In genomic region chr2:237696471-237696870, GRCh38 we compare ENCODE assay signal across 8 cellular contexts.
A peak's percentile ranks its signal among the peaks of the same experiment; 100 is the strongest.
DNase-seq lines count a peak whose midpoint lies in the region; ATAC-seq, FAIRE-seq and TF ChIP-seq lines count a peak whose summit lies in the region.

No MANE protein-coding gene starts in this region.

- no peak for TF ChIP-seq EP300 in GM12878 (IDR thresholded peaks at IDR 0.05; ENCODE audit: borderline replicate concordance in 1 of 2, control insufficient read depth in 1 of 2, low read depth in 2 of 2, low read length in 2 of 2)

- SMC1A ChIA-PET in GM12878 (lab: Charles Lee; ENCODE audit: uncharacterized antibody, unreplicated experiment), result interaction anchor here (0.7 to 7.1 kb wide), 20 partner anchors 9 to 184 kb away, joined by 3 to 155 read pairs (median 4); no protein-coding TSS in a partner anchor

- H3K27me3 ChIP-seq in GM12878 (replicated peaks in 1 of 2; ENCODE audit: control insufficient read depth in 2 of 2, insufficient read depth in 2 of 2, low read length in 1 of 2) (no peaks in the 10 kb centered on the region), rectal smooth muscle tissue (ENCODE audit: control insufficient read depth, insufficient read depth, low read length) (no peaks in the 10 kb centered on the region), pancreas (no peaks in the 10 kb centered on the region)

- H3K4me2 ChIP-seq in GM12878 (ENCODE audit: control insufficient read depth, insufficient read depth), result peak overlapping the region; percentile 88

- DNase-seq in GM12878 (ENCODE audit: low read depth, low spot score) (no peak), GM10248 (ENCODE audit: extremely low spot score) (no peak), NCI-H1105 (lab: John Stamatoyannopoulos, UW) (no peak), pancreas (no peak)

- no peak for TF ChIP-seq POLR2A in GM12878 (IDR thresholded peaks at IDR 0.05; ENCODE audit: low read depth, low read length)

- CTCF ChIA-PET in GM12878 (lab: Yijun Ruan, JAX), result interaction anchor here (1.0 to 18.3 kb wide), 11 partner anchors 9 to 184 kb away, joined by 3 to 298 read pairs (median 4); no protein-coding TSS in a partner anchor
- CTCF ChIA-PET in GM10248 (lab: Yijun Ruan, JAX), result interaction anchor here (0.9 to 3.1 kb wide), 8 partner anchors 9 to 115 kb away, joined by 3 to 17 read pairs (median 6); no protein-coding TSS in a partner anchor

- peak overlapping the region; percentile 93 for H3K9ac ChIP-seq in GM12878 (ENCODE audit: control insufficient read depth, insufficient read depth, low read length)
- no peak overlapping the region for H3K9ac ChIP-seq in rectal smooth muscle tissue (ENCODE audit: low read length)

- no peaks in the 10 kb centered on the region for H3K9me3 ChIP-seq in GM12878 (replicated peaks; ENCODE audit: control insufficient read depth, insufficient read depth, low read length)
- no peaks in the 10 kb centered on the region for H3K9me3 ChIP-seq in pancreas

- H3K4me3 ChIP-seq in GM12878 (peak overlapping the region; percentile 90), rectal smooth muscle tissue (ENCODE audit: low read length) (peak overlapping the region; percentile 35), pancreas (no peak overlapping the region)

- H3K36me3 ChIP-seq in GM12878 (ENCODE audit: control insufficient read depth in 2 of 2, insufficient read depth in 2 of 2, low read length in 1 of 2) (no peaks in the 10 kb centered on the region), rectal smooth muscle tissue (ENCODE audit: control insufficient read depth, insufficient read depth, low read length) (no peaks in the 10 kb centered on the region), pancreas (no peaks in the 10 kb centered on the region)

- no peak for TF ChIP-seq CTCF in GM12878 (IDR thresholded peaks at IDR 0.05 in 2 of 3, conservative IDR thresholded peaks at IDR 0.05 in 1 of 3; ENCODE audit: control insufficient read depth in 2 of 3, extremely low read depth in 1 of 3, insufficient read depth in 1 of 3, low read depth in 3 of 3, low read length in 3 of 3)
- TF ChIP-seq CTCF in GM10248 (IDR thresholded peaks at IDR 0.05; ENCODE audit: control extremely low read depth, extremely low read depth, low read depth, missing control alignments), result no peak
- TF ChIP-seq CTCF in pancreas (IDR thresholded peaks at IDR 0.05), result no peak

- H3K4me1 ChIP-seq in GM12878 (ENCODE audit: control insufficient read depth, insufficient read depth, low read length) (peaks cover 35% of the 10 kb centered on the region), rectal smooth muscle tissue (ENCODE audit: control insufficient read depth, insufficient read depth, low read length) (peaks cover 69% of the 10 kb centered on the region), pancreas (peaks cover 10 to 62% (median 23%) of the 10 kb centered on the region in 3 donors)

- no peak overlapping the region for H2AFZ ChIP-seq in GM12878 (ENCODE audit: control insufficient read depth, low read depth, low read length)

- POLR2A ChIA-PET in GM12878 (lab: Charles Lee) (interaction anchor here (1.3 to 3.4 kb wide), 8 partner anchors 10 to 365 kb away, joined by 3 to 23 read pairs (median 6); no protein-coding TSS in a partner anchor), GM10248 (lab: Yijun Ruan, JAX) (no interaction called here)

- intact Hi-C loops in GM12878 (cut with micrococcal nuclease; ENCODE audit: unreplicated experiment) (loop anchor here (10.0 kb wide), 2 partner anchors 368 to 1152 kb away; partner anchors contain the start of gene SCLY), pancreas (cut with DNase I) (no loop called here)

- FAIRE-seq in GM12878 (lab: Jason Lieb, UNC) (no peak), pancreas (lab: Jason Lieb, UNC) (no peak)

- peak; percentile 33 for ATAC-seq in GM18868 (IDR thresholded peaks at IDR 0.05; ENCODE audit: unreplicated experiment)
- peak; percentile 21 for ATAC-seq in HG03064 (IDR thresholded peaks at IDR 0.05; ENCODE audit: low read depth, unreplicated experiment)
- ATAC-seq in GM12878, result peak; percentile 8
- ATAC-seq in HG03521 (IDR thresholded peaks at IDR 0.05; ENCODE audit: unreplicated experiment), result no peak
- ATAC-seq in pancreas, result no peak

- H3K27ac ChIP-seq in GM12878 (ENCODE audit: control insufficient read depth, insufficient read depth) (peak overlapping the region; percentile 90), rectal smooth muscle tissue (ENCODE audit: low read depth, low read length) (peak overlapping the region; percentile 93), pancreas (peak overlapping the region in 1 of 4 donors; percentile 41)

- TF ChIP-seq RAD21 in GM12878 (IDR thresholded peaks at IDR 0.05; ENCODE audit: insufficient read depth, low read depth, low read length), result no peak

- in situ Hi-C loops in GM12878 (cut with MboI), result no loop called here

- WGBS in GM12878 (ENCODE audit: insufficient coverage, insufficient replicate concordance, low lambda C conversion rate, missing lambda C conversion rate), result 0% methylated on average over 5 of the region's 5 CpGs
- WGBS in pancreas, 2 donors, result 54 to 62% methylated on average over 5 of the region's 5 CpGs

- no peaks in the 10 kb centered on the region for H4K20me1 ChIP-seq in GM12878 (ENCODE audit: control insufficient read depth, insufficient read depth)

- no TSS peak for BruUV-seq in GM12878 (replicated peaks; lab: Mats Ljungman, UMichigan)

- RAD21 ChIA-PET in GM12878 (lab: Charles Lee; ENCODE audit: unreplicated experiment), result interaction anchor here (1.0 to 13.1 kb wide), 9 partner anchors 9 to 307 kb away, joined by 3 to 209 read pairs (median 7); no protein-coding TSS in a partner anchor

- H3K79me2 ChIP-seq in GM12878 (ENCODE audit: control insufficient read depth, insufficient read depth, low read length), result peaks cover 94% of the 10 kb centered on the region

TF ChIP-seq in GM12878, 131 proteins besides CTCF, POLR2A, EP300 and RAD21:
- TF ChIP-seq ZNF687 (IDR thresholded peaks at IDR 0.05) (peak; percentile 41; the same call in 1 of the 2 replicates), MTA2 (IDR thresholded peaks at IDR 0.05; ENCODE audit: low read depth) (0 out of 2 replicates have a peak, but pooled peaks have one; percentile 26), TCF3 (IDR thresholded peaks at IDR 0.05; ENCODE audit: borderline replicate concordance, insufficient read depth, low read depth, low read length) (peak; percentile 73; the same call in 1 of the 2 replicates), IRF4 (IDR thresholded peaks at IDR 0.05; ENCODE audit: low read depth, low read length) (no peak), ATF7 (IDR thresholded peaks at IDR 0.05; ENCODE audit: low read depth) (0 out of 2 replicates have a peak, but pooled peaks have one; percentile 14), RB1 (IDR thresholded peaks at IDR 0.05; ENCODE audit: borderline replicate concordance) (peak; percentile 9; the same call in 1 of the 2 replicates), RELB (IDR thresholded peaks at IDR 0.05; ENCODE audit: low read depth) (peak; percentile 81), SRF (IDR thresholded peaks at IDR 0.05; ENCODE audit: low read depth in 2 of 2, low read length in 2 of 2) (no peak), TARDBP (IDR thresholded peaks at IDR 0.05; ENCODE audit: borderline replicate concordance) (peak; percentile 47; the same call in 1 of the 2 replicates), RUNX3 (IDR thresholded peaks at IDR 0.05; ENCODE audit: low read length) (peak; percentile 37; the same call in 1 of the 2 replicates)

Comparison
In these comparisons a context has a peak if more than half of its experiments do, and no peak if none do; other contexts are left out.
1. ATAC-seq: peak in GM18868 (single experiment), HG03064 (single experiment) and GM12878 (single experiment); none in HG03521 (single experiment) and pancreas (0 of 4).
2. H3K4me3 ChIP-seq: peak in GM12878 (single experiment) and rectal smooth muscle tissue (single experiment); none in pancreas (0 of 4).